10 cellular contexts compared by ENCODE assay signal in genomic region chr11:59199546-59200420, GRCh38. TPM values are rescaled to one million over a fixed set of nuclear protein-coding genes. Genes with fewer than 3 reads are reported as not detected.
DNase-seq lines count a peak whose midpoint lies in the region; ATAC-seq lines count a peak whose summit lies in the region.
"Had no signal": no experiment of that assay in that cellular context is flagged by ENCODE, and none has a peak within 500 bp of the region (broad histone marks: within the 10 kb centered on the region; RNA-seq: fewer than 3 reads in every experiment).

No MANE protein-coding gene starts in this region.

- H3K4me3 Mint-ChIP-seq in activated naive CD4-positive, alpha-beta T cell treated with anti-CD3 and anti-CD28 coated beads for 36 hours: no peak overlapping the region
- H3K4me3 Mint-ChIP-seq in activated T-helper 17 cell treated with anti-CD3 and anti-CD28 coated beads, Interleukin-2, amount 50 U/mL, for 72 hours: peak overlapping the region; percentile 0
- H3K4me3 Mint-ChIP-seq in stimulated activated naive CD8-positive, alpha-beta T cell treated with anti-CD3 and anti-CD28 coated beads, Interleukin-15, amount 100 ng/mL, for 72 hours: no peak overlapping the region

- peaks cover 18% of the 10 kb centered on the region for H3K27me3 Mint-ChIP-seq in activated naive CD4-positive, alpha-beta T cell treated with anti-CD3 and anti-CD28 coated beads for 36 hours (ENCODE audit: low read depth)
- H3K27me3 Mint-ChIP-seq in activated T-helper 17 cell treated with anti-CD3 and anti-CD28 coated beads, Interleukin-2, amount 50 U/mL, for 72 hours: no peaks in the 10 kb centered on the region
- peaks cover 16% of the 10 kb centered on the region for H3K27me3 Mint-ChIP-seq in stimulated activated naive CD8-positive, alpha-beta T cell treated with anti-CD3 and anti-CD28 coated beads, Interleukin-15, amount 100 ng/mL, for 72 hours

- peak; percentile 77 for DNase-seq in activated naive CD4-positive, alpha-beta T cell treated with anti-CD3 and anti-CD28 coated beads for 36 hours
- DNase-seq in activated naive CD4-positive, alpha-beta T cell (lab: John Stamatoyannopoulos, UW): no peak
- peak; percentile 32 to 53 for DNase-seq in stimulated activated naive CD8-positive, alpha-beta T cell treated with anti-CD3 and anti-CD28 coated beads, Interleukin-15, amount 100 ng/mL, for 72 hours
- DNase-seq in SW480 (ENCODE audit: low spot score) (no peak), substantia nigra (lab: John Stamatoyannopoulos, UW) (no peak), T-helper 1 cell (no peak)
- DNase-seq: head of caudate nucleus; NK-92 treated with Interleukin-12 subunit alpha and Interleukin-12 subunit beta, amount 100 ng/mL, for 24 hours had no signal

- H3K27ac ChIP-seq in substantia nigra (ENCODE audit: low read depth, low read length, poor library complexity, severe bottlenecking): no peak overlapping the region

- peaks cover 4% of the 10 kb centered on the region for H3K36me3 Mint-ChIP-seq in activated naive CD4-positive, alpha-beta T cell treated with anti-CD3 and anti-CD28 coated beads for 36 hours (ENCODE audit: low read depth)
- no peaks in the 10 kb centered on the region for H3K36me3 Mint-ChIP-seq in activated T-helper 17 cell treated with anti-CD3 and anti-CD28 coated beads, Interleukin-2, amount 50 U/mL, for 72 hours (ENCODE audit: low read depth)

- CTCF ChIA-PET in activated naive CD4-positive, alpha-beta T cell treated with anti-CD3 and anti-CD28 coated beads for 36 hours (lab: Charles Lee): interaction anchor here (1.7 to 10.5 kb wide), 4 partner anchors 10 to 29 kb away, joined by 7 to 67 read pairs (median 16); partner anchors contain the start of gene DTX4

- intact Hi-C loops in activated naive CD4-positive, alpha-beta T cell treated with anti-CD3 and anti-CD28 coated beads for 36 hours (cut with micrococcal nuclease): loop anchor here (1.0 to 10.0 kb wide), 7 partner anchors 9 to 605 kb away; partner anchors contain the start of genes DTX4, FAM111B and PATL1

- peaks cover 4% of the 10 kb centered on the region for H3K9me3 Mint-ChIP-seq in activated naive CD4-positive, alpha-beta T cell treated with anti-CD3 and anti-CD28 coated beads for 36 hours
- no peaks in the 10 kb centered on the region for H3K9me3 Mint-ChIP-seq in activated T-helper 17 cell treated with anti-CD3 and anti-CD28 coated beads, Interleukin-2, amount 50 U/mL, for 72 hours
- H3K9me3 Mint-ChIP-seq in stimulated activated naive CD8-positive, alpha-beta T cell treated with anti-CD3 and anti-CD28 coated beads, Interleukin-15, amount 100 ng/mL, for 72 hours: peaks cover 7 to 13% of the 10 kb centered on the region in 2 donors

- peaks cover 15% of the 10 kb centered on the region for H3K4me1 Mint-ChIP-seq in activated naive CD4-positive, alpha-beta T cell treated with anti-CD3 and anti-CD28 coated beads for 36 hours (ENCODE audit: low read depth)
- peaks cover 11% of the 10 kb centered on the region for H3K4me1 Mint-ChIP-seq in activated T-helper 17 cell treated with anti-CD3 and anti-CD28 coated beads, Interleukin-2, amount 50 U/mL, for 72 hours
- H3K4me1 Mint-ChIP-seq in stimulated activated naive CD8-positive, alpha-beta T cell treated with anti-CD3 and anti-CD28 coated beads, Interleukin-15, amount 100 ng/mL, for 72 hours: peaks cover 27% of the 10 kb centered on the region

- H3K27ac Mint-ChIP-seq in activated naive CD4-positive, alpha-beta T cell treated with anti-CD3 and anti-CD28 coated beads for 36 hours: no peak overlapping the region
- peak overlapping the region; percentile 58 for H3K27ac Mint-ChIP-seq in activated T-helper 17 cell treated with anti-CD3 and anti-CD28 coated beads, Interleukin-2, amount 50 U/mL, for 72 hours
- H3K27ac Mint-ChIP-seq in stimulated activated naive CD8-positive, alpha-beta T cell treated with anti-CD3 and anti-CD28 coated beads, Interleukin-15, amount 100 ng/mL, for 72 hours: peak overlapping the region in 1 of 2 donors; percentile 64

- peak; percentile 40 for ATAC-seq in HG02623 (IDR thresholded peaks at IDR 0.05; ENCODE audit: unreplicated experiment)
- peak; percentile 91 for ATAC-seq in activated T-helper 17 cell treated with anti-CD3 and anti-CD28 coated beads, Interleukin-2, amount 50 U/mL, for 72 hours (replicated peaks)
- ATAC-seq in stimulated activated naive CD8-positive, alpha-beta T cell treated with anti-CD3 and anti-CD28 coated beads, Interleukin-15, amount 100 ng/mL, for 72 hours: peak; percentile 90

RNA-seq across cellular contexts. Expression of gene MPEG1, which starts 12.9 kb away (rescaled TPM):
- not detected for total RNA-seq in activated naive CD4-positive, alpha-beta T cell treated with anti-CD3 and anti-CD28 coated beads for 36 hours
- total RNA-seq in activated T-helper 17 cell treated with anti-CD3 and anti-CD28 coated beads, Interleukin-2, amount 50 U/mL, for 72 hours: under 1 TPM in 1 of 2 donors, not detected in 1; 0.08 TPM

RNA-seq across cellular contexts. Expression of gene DTX4, which starts 27.9 kb away (rescaled TPM):
- under 1 TPM; 0.07 to 0.14 TPM for total RNA-seq in activated naive CD4-positive, alpha-beta T cell treated with anti-CD3 and anti-CD28 coated beads for 36 hours
- total RNA-seq in activated T-helper 17 cell treated with anti-CD3 and anti-CD28 coated beads, Interleukin-2, amount 50 U/mL, for 72 hours: under 1 TPM; 0.13 to 0.16 TPM

RNA-seq across cellular contexts. Expression of gene FAM111A, which starts 57.1 kb away (rescaled TPM):
- total RNA-seq in activated naive CD4-positive, alpha-beta T cell treated with anti-CD3 and anti-CD28 coated beads for 36 hours: 10 to 100 TPM; 98.3 to 99.4 TPM
- 10 to 100 TPM; 80.2 to 92.7 TPM for total RNA-seq in activated T-helper 17 cell treated with anti-CD3 and anti-CD28 coated beads, Interleukin-2, amount 50 U/mL, for 72 hours

Comparison
In these comparisons a context has a peak if more than half of its experiments do, and no peak if none do; other contexts are left out.
1. DNase-seq: peak in activated naive CD4-positive, alpha-beta T cell treated with anti-CD3 and anti-CD28 coated beads for 36 hours (single experiment) and stimulated activated naive CD8-positive, alpha-beta T cell treated with anti-CD3 and anti-CD28 coated beads, Interleukin-15, amount 100 ng/mL, for 72 hours (2 of 2); none in activated naive CD4-positive, alpha-beta T cell (0 of 4), SW480 (single experiment), substantia nigra (0 of 49) and T-helper 1 cell (0 of 5).
2. ATAC-seq: peak in every context shown above with its lines; median percentile 91 in activated T-helper 17 cell treated with anti-CD3 and anti-CD28 coated beads, Interleukin-2, amount 50 U/mL, for 72 hours; 90 in stimulated activated naive CD8-positive, alpha-beta T cell treated with anti-CD3 and anti-CD28 coated beads, Interleukin-15, amount 100 ng/mL, for 72 hours; 40 in HG02623.